ENCODE assay signal across 11 cellular contexts in genomic region chr14:23694085-23694975, GRCh38. TPM values are rescaled to one million over a fixed set of nuclear protein-coding genes. Genes with fewer than 3 reads are reported as not detected.
DNase-seq lines count a peak whose midpoint lies in the region; ATAC-seq and TF ChIP-seq lines count a peak whose summit lies in the region.
"Had no signal": no experiment of that assay in that cellular context is flagged by ENCODE, and none has a peak within 500 bp of the region (broad histone marks: within the 10 kb centered on the region; RNA-seq: fewer than 3 reads in every experiment).

No MANE protein-coding gene starts in this region.

- no peaks in the 10 kb centered on the region for H3K27me3 ChIP-seq in NT2/D1 (ENCODE audit: insufficient read depth, insufficient read length)
- no peaks in the 10 kb centered on the region for H3K27me3 ChIP-seq in testis

- TF ChIP-seq CTCF in testis (IDR thresholded peaks at IDR 0.05): no peak
- TF ChIP-seq CTCF in natural killer cell (IDR thresholded peaks at IDR 0.05): no peak

- H3K9me3 ChIP-seq in NT2/D1 (ENCODE audit: insufficient read depth, low read length) (peaks cover 12% of the 10 kb centered on the region; the same call in 1 of the 2 replicates), testis (no peaks in the 10 kb centered on the region)

- H3K27ac ChIP-seq in testis: no peak overlapping the region

- no peak for ATAC-seq in natural killer cell
- ATAC-seq: PC-3 had no signal

- no peak overlapping the region for H3K27ac Mint-ChIP-seq in natural killer cell

- H3K4me3 Mint-ChIP-seq in natural killer cell: no peak overlapping the region

- H3K27me3 Mint-ChIP-seq in natural killer cell (ENCODE audit: low read depth in 2 of 2): peaks cover 0 to 13% of the 10 kb centered on the region in 2 donors

- no peaks in the 10 kb centered on the region for H3K4me1 Mint-ChIP-seq in natural killer cell

- peaks cover 0 to 4% of the 10 kb centered on the region in 2 donors for H3K9me3 Mint-ChIP-seq in natural killer cell

- 15 to 21% methylated on average over 9 of the region's 9 CpGs for WGBS in testis, 2 donors

- DNase-seq in NCI-H345 (lab: John Stamatoyannopoulos, UW) (peak; percentile 35), NCI-H345 treated with DMSO at 0.1 percent for 48 hours (lab: John Stamatoyannopoulos, UW; ENCODE audit: unreplicated experiment) (no peak), NT2/D1 (ENCODE audit: low read depth, low spot score) (no peak), fibroblast of the conjunctiva (ENCODE audit: low read depth) (peak; percentile 87), renal cortical epithelial cell (ENCODE audit: low read depth) (peak; percentile 6), testis (no peak), natural killer cell (no peak)
- DNase-seq in stimulated activated CD4-positive, alpha-beta T cell treated with anti-CD3 and anti-CD28 coated beads, Interleukin-4, amount 100 ng/mL, for 4 hours: no peak
- DNase-seq: PC-3 had no signal

- no peak for TF ChIP-seq POLR2A in testis (IDR thresholded peaks at IDR 0.05)

- H3K4me1 ChIP-seq in NT2/D1 (ENCODE audit: insufficient read depth, insufficient read length): no peaks in the 10 kb centered on the region
- H3K4me1 ChIP-seq in testis: peaks cover 46% of the 10 kb centered on the region

- H3K4me3 ChIP-seq in NT2/D1 (ENCODE audit: insufficient read length, low read depth) (no peak overlapping the region), testis (no peak overlapping the region)

- intact Hi-C loops in testis (cut with DNase I; ENCODE audit: low total_unique reads): no loop called here
- intact Hi-C loops in natural killer cell (cut with micrococcal nuclease): no loop called here

- H3K36me3 Mint-ChIP-seq in natural killer cell: no peaks in the 10 kb centered on the region

- H3K9ac ChIP-seq in NT2/D1 (ENCODE audit: insufficient read length, low read depth): peak overlapping the region; percentile 50

- H3K36me3 ChIP-seq in NT2/D1 (ENCODE audit: insufficient read depth, insufficient read length, low read length): no peaks in the 10 kb centered on the region
- no peaks in the 10 kb centered on the region for H3K36me3 ChIP-seq in testis (ENCODE audit: low read depth, missing control alignments)

RNA-seq across cellular contexts. Expression of gene DHRS2, which starts 58.2 kb away (rescaled TPM):
- under 0.01 TPM in 1 of 2 replicates, not detected in the other for total RNA-seq in renal cortical epithelial cell
- 1 to 10 TPM; 3.3 to 6.1 TPM for total RNA-seq in testis
- polyA plus RNA-seq in testis (ENCODE audit: insufficient read depth, low read depth, low replicate concordance): 4.1 TPM
- under 1 TPM in 1 of 3 donors, not detected in 2; 0.50 TPM for total RNA-seq in natural killer cell
- total RNA-seq: osteocyte, subcutaneous adipose tissue had no signal

Comparison
In these comparisons a context has a peak if more than half of its experiments do, and no peak if none do; other contexts are left out.
1. DNase-seq: peak in NCI-H345 (single experiment), fibroblast of the conjunctiva (single experiment) and renal cortical epithelial cell (single experiment); none in NCI-H345 treated with DMSO at 0.1 percent for 48 hours (single experiment), NT2/D1 (single experiment), testis (single experiment), natural killer cell (single experiment) and stimulated activated CD4-positive, alpha-beta T cell treated with anti-CD3 and anti-CD28 coated beads, Interleukin-4, amount 100 ng/mL, for 4 hours (0 of 2).